2 cellular contexts compared by ENCODE assay signal in the genomic region with DNA sequence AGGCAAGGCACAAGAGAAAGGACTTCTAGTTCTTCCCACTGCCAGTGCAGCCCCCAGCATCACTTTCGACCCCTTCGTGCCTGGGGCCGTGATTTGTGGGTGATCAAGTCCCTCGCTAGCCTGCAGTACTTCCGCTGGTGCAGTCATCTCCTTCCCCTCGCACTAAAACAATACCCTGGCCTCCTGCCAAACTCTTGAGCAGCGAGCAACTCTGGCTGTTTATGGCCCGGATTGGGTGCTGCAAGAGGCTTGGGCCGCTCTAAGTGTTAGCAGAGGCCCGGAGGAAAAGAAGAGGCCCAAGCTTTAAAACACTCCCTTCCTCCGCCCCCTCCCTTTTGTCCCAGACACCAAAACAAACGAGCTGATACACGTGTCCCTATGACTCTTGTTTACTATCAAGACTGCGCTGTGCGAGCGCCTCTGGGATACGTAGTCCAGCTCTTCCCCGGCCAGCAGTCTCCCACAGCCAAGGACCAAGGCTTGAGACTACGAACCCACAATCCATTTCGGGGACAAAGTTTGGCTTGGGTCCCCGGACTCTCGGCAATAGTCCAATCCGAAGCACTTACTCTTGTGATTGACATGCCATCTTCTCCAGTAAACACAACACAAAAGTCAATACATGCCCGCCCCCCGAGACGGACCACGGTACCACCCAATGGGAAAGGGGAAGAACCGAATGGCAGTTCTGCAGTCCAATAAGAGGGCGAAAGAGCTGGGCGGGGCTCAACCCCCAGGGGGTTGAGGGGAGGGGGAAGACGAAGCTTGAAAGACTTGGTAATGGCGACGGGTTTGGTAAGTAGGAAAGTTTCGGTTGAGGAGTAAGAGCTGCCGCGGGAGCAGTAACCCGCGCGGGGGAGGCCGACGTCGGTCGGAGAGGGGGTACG.
A peak's percentile ranks its signal among the peaks of the same experiment; 100 is the strongest.
TF ChIP-seq lines count a peak whose summit lies in the region.

A gene with protein sequence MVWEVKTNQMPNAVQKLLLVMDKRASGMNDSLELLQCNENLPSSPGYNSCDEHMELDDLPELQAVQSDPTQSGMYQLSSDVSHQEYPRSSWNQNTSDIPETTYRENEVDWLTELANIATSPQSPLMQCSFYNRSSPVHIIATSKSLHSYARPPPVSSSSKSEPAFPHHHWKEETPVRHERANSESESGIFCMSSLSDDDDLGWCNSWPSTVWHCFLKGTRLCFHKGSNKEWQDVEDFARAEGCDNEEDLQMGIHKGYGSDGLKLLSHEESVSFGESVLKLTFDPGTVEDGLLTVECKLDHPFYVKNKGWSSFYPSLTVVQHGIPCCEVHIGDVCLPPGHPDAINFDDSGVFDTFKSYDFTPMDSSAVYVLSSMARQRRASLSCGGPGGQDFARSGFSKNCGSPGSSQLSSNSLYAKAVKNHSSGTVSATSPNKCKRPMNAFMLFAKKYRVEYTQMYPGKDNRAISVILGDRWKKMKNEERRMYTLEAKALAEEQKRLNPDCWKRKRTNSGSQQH (plus strand): TSS at position 771 of the 887 bp plus-strand sequence. CDS start 10,891 bp downstream, outside the sequence.

TF ChIP-seq in HCT116, 20 proteins besides CTCF, POLR2A, EP300 and RAD21 (continued from another document):
- TF ChIP-seq POLR2AphosphoS5 (IDR thresholded peaks at IDR 0.05; ENCODE audit: low read depth, low read length) (peak; percentile 46), YY1 (IDR thresholded peaks at IDR 0.05; ENCODE audit: extremely low read depth, insufficient replicate concordance, low read depth, low read length) (peak; percentile 87), SIN3A (IDR thresholded peaks at IDR 0.05; ENCODE audit: low read depth) (peak; percentile 97), CBX3 (IDR thresholded peaks at IDR 0.05; ENCODE audit: low read depth) (no peak), TCF7L2 (IDR thresholded peaks at IDR 0.05; ENCODE audit: borderline replicate concordance, extremely low read depth, insufficient read depth, insufficient read length) (no peak), CEBPB (IDR thresholded peaks at IDR 0.05; ENCODE audit: low read depth) (no peak; the same call in 1 of the 2 replicates), ELF1 (IDR thresholded peaks at IDR 0.05; ENCODE audit: borderline replicate concordance, low read depth) (no peak), EZH2phosphoT487 (IDR thresholded peaks at IDR 0.05; ENCODE audit: borderline replicate concordance) (no peak), SRF (IDR thresholded peaks at IDR 0.05; ENCODE audit: low read depth) (peak; percentile 11; the same call in 1 of the 2 replicates), SP1 (IDR thresholded peaks at IDR 0.05; ENCODE audit: low read depth) (peak; percentile 100), EGR1 (IDR thresholded peaks at IDR 0.05; ENCODE audit: low read depth) (peak; percentile 52; the same call in 1 of the 2 replicates), ZNF274 (IDR thresholded peaks at IDR 0.05; ENCODE audit: low read depth, low read length) (no peak), ZFX (IDR thresholded peaks at IDR 0.05) (no peak), EZH2 (IDR thresholded peaks at IDR 0.05) (no peak)
- TF ChIP-seq, protein P1, sequence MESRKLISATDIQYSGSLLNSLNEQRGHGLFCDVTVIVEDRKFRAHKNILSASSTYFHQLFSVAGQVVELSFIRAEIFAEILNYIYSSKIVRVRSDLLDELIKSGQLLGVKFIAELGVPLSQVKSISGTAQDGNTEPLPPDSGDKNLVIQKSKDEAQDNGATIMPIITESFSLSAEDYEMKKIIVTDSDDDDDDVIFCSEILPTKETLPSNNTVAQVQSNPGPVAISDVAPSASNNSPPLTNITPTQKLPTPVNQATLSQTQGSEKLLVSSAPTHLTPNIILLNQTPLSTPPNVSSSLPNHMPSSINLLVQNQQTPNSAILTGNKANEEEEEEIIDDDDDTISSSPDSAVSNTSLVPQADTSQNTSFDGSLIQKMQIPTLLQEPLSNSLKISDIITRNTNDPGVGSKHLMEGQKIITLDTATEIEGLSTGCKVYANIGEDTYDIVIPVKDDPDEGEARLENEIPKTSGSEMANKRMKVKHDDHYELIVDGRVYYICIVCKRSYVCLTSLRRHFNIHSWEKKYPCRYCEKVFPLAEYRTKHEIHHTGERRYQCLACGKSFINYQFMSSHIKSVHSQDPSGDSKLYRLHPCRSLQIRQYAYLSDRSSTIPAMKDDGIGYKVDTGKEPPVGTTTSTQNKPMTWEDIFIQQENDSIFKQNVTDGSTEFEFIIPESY (IDR thresholded peaks at IDR 0.05; ENCODE audit: extremely low read depth, insufficient replicate concordance, low read length): peak; percentile 17
- TF ChIP-seq, protein P2, sequence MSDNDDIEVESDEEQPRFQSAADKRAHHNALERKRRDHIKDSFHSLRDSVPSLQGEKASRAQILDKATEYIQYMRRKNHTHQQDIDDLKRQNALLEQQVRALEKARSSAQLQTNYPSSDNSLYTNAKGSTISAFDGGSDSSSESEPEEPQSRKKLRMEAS (IDR thresholded peaks at IDR 0.05): peak; percentile 99
- TF ChIP-seq, protein P3, sequence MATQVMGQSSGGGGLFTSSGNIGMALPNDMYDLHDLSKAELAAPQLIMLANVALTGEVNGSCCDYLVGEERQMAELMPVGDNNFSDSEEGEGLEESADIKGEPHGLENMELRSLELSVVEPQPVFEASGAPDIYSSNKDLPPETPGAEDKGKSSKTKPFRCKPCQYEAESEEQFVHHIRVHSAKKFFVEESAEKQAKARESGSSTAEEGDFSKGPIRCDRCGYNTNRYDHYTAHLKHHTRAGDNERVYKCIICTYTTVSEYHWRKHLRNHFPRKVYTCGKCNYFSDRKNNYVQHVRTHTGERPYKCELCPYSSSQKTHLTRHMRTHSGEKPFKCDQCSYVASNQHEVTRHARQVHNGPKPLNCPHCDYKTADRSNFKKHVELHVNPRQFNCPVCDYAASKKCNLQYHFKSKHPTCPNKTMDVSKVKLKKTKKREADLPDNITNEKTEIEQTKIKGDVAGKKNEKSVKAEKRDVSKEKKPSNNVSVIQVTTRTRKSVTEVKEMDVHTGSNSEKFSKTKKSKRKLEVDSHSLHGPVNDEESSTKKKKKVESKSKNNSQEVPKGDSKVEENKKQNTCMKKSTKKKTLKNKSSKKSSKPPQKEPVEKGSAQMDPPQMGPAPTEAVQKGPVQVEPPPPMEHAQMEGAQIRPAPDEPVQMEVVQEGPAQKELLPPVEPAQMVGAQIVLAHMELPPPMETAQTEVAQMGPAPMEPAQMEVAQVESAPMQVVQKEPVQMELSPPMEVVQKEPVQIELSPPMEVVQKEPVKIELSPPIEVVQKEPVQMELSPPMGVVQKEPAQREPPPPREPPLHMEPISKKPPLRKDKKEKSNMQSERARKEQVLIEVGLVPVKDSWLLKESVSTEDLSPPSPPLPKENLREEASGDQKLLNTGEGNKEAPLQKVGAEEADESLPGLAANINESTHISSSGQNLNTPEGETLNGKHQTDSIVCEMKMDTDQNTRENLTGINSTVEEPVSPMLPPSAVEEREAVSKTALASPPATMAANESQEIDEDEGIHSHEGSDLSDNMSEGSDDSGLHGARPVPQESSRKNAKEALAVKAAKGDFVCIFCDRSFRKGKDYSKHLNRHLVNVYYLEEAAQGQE (IDR thresholded peaks at IDR 0.05; ENCODE audit: low read depth): no peak
TF ChIP-seq in HCT116: peak in this region for 9.

TF ChIP-seq in neural cell, 6 proteins besides CTCF, POLR2A, EP300 and RAD21 (continued from another document):
- TF ChIP-seq, protein P3 (IDR thresholded peaks at IDR 0.05; ENCODE audit: borderline replicate concordance): no peak
- peak; percentile 64 for TF ChIP-seq POLR2AphosphoS5 (IDR thresholded peaks at IDR 0.05)
- TF ChIP-seq TAF1 (IDR thresholded peaks at IDR 0.05; ENCODE audit: low read depth): peak; percentile 55
TF ChIP-seq in neural cell: peak in this region for 3.
